25 cellular contexts compared by ENCODE assay signal in genomic region chr19:35521124-35521743, GRCh38. TPM values are rescaled to one million over a fixed set of nuclear protein-coding genes. Genes with fewer than 3 reads are reported as not detected.
A peak's percentile ranks its signal among the peaks of the same experiment; 100 is the strongest.
DNase-seq lines count a peak whose midpoint lies in the region; ATAC-seq, FAIRE-seq and TF ChIP-seq lines count a peak whose summit lies in the region.
"Had no signal": no experiment of that assay in that cellular context is flagged by ENCODE, and none has a peak within 500 bp of the region (broad histone marks: within the 10 kb centered on the region; RNA-seq: fewer than 3 reads in every experiment).

No MANE protein-coding gene starts in this region.

- no peak overlapping the region for H3K9ac ChIP-seq in H1 (replicated peaks in 1 of 4; ENCODE audit: extremely low read depth in 1 of 4, low read depth in 3 of 4, low read length in 3 of 4)

- no peak overlapping the region for H2AFZ ChIP-seq in H1 (ENCODE audit: low read length)

- TF ChIP-seq RAD21 in H1 (IDR thresholded peaks at IDR 0.05 in 1 of 2, conservative IDR thresholded peaks at IDR 0.05 in 1 of 2; ENCODE audit: low read depth in 2 of 2, low read length in 2 of 2) = 0 out of 4 replicates have a peak, but pooled peaks of 1 of the 2 experiments have one; percentile 13

- POLR2A ChIA-PET in HEK293 (lab: Yijun Ruan, JAX) (no interaction called here), H1 (lab: Charles Lee; ENCODE audit: partially characterized antibody) (interaction anchor here (0.9 to 2.7 kb wide), 5 partner anchors 8 to 27 kb away, joined by 3 to 28 read pairs (median 4); no protein-coding TSS in a partner anchor)

- no peak overlapping the region for H4K8ac ChIP-seq in H1 (ENCODE audit: extremely low read depth, insufficient read depth, low read length)

- FAIRE-seq in H1 (lab: Jason Lieb, UNC) = no peak
- FAIRE-seq: GM12891, H54 had no signal

- H3K4me2 ChIP-seq in H1 (ENCODE audit: insufficient read depth in 1 of 2, low read depth in 2 of 2, low read length in 2 of 2) = peak overlapping the region in 1 of 2 experiments; percentile 31; a peak in 1 of 4 replicates

- 0 out of 2 replicates have a peak overlapping the region, but pooled peaks have one; percentile 40 for H2BK15ac ChIP-seq in H1 (ENCODE audit: low read length)

- H3K79me1 ChIP-seq in H1 (ENCODE audit: low read depth, low read length) = no peaks in the 10 kb centered on the region; the same call in 1 of the 2 replicates

- H3K27me3 ChIP-seq in H1 (replicated peaks in 1 of 4; ENCODE audit: control insufficient read depth in 3 of 4, extremely low read depth in 1 of 4, insufficient read depth in 3 of 4, low read length in 3 of 4) = peaks cover 0 to 3% (median 0%) of the 10 kb centered on the region in 4 experiments; a peak in 2 of 7 replicates
- H3K27me3 ChIP-seq in transverse colon = no peaks in the 10 kb centered on the region

- no peak overlapping the region for H3K4me3 ChIP-seq in HEK293 (ENCODE audit: low read depth, low read length)
- no peak overlapping the region for H3K4me3 ChIP-seq in H1 (ENCODE audit: extremely low read depth in 1 of 4, insufficient read depth in 2 of 4, low read depth in 3 of 4, low read length in 4 of 4)
- H3K4me3 ChIP-seq in transverse colon = no peak overlapping the region

- no peaks in the 10 kb centered on the region for H3K79me2 ChIP-seq in H1 (ENCODE audit: control insufficient read depth in 1 of 2, insufficient read depth in 2 of 2, low read length in 2 of 2)

- no peak overlapping the region for H4K5ac ChIP-seq in H1 (ENCODE audit: insufficient read length, low read depth, low read length)

- intact Hi-C loops in transverse colon (cut with DNase I; ENCODE audit: low total_unique reads) = no loop called here

- ATAC-seq in GM18505 (IDR thresholded peaks at IDR 0.05; ENCODE audit: unreplicated experiment) = no peak
- ATAC-seq: SK-N-SH treated with all-trans-retinoic acid at 6 μM for 48 hours, T-cell had no signal

- H4K91ac ChIP-seq in H1 (replicated peaks; ENCODE audit: insufficient read length, low read length) = peak overlapping the region; percentile 62

- 68% methylated on average over 16 of the region's 16 CpGs; no CpG with 5 or more reads in 1 of the 2 experiments for WGBS in H1 (ENCODE audit: extremely low coverage in 1 of 2, insufficient coverage in 1 of 2, insufficient read length in 1 of 2, insufficient replicate concordance in 2 of 2, low coverage in 1 of 2, low lambda C conversion rate in 2 of 2, missing lambda C conversion rate in 1 of 2), 2 experiments
- 78 to 80% methylated on average over 2 to 16 of the region's 16 CpGs for WGBS in transverse colon (ENCODE audit: low coverage in 1 of 2), 2 donors

- H3K23ac ChIP-seq in H1 (ENCODE audit: insufficient read length) = no peak overlapping the region

- no peak overlapping the region for H2BK12ac ChIP-seq in H1 (ENCODE audit: low read depth, low read length)

- no peaks in the 10 kb centered on the region for H3K9me3 Mint-ChIP-seq in progenitor cell of endocrine pancreas (ENCODE audit: low read depth)
- no peaks in the 10 kb centered on the region for H3K9me3 Mint-ChIP-seq in T-helper 2 cell treated with Interferon-gamma antibody and Interleukin-4, amounts not matched to agents 5 μg/mL and 100 μg/mL, for 36 hours
- H3K9me3 Mint-ChIP-seq: T-cell had no signal

- DNase-seq in EH (ENCODE audit: low read depth) (peak; percentile 24), H1 (ENCODE audit: low read depth in 1 of 2, low spot score in 2 of 2) (no peak), progenitor cell of endocrine pancreas (ENCODE audit: low spot score, unreplicated experiment) (no peak), transverse colon (no peak)
- no peak for DNase-seq in T-helper 2 cell treated with Interferon-gamma antibody and Interleukin-4, amounts not matched to agents 5 μg/mL and 100 μg/mL, for 36 hours (ENCODE audit: low spot score)
- DNase-seq: ACHN, C1 segment of cervical spinal cord, EL, Karpas-422, NCI-H1417 treated with DMSO at 0.1 percent for 48 hours, NCI-H1930, NCI-H446, NCI-H69, OCI-M1, RPMI8226, SHP77 treated with DMSO at 0.1 percent for 48 hours, T-cell had no signal

- CTCF ChIA-PET in HEK293 (lab: Yijun Ruan, JAX) (interaction anchor here (0.9 to 6.6 kb wide), 5 partner anchors 12 to 70 kb away, joined by 3 to 86 read pairs (median 3); no protein-coding TSS in a partner anchor), H1 (lab: Charles Lee; ENCODE audit: partially characterized antibody) (interaction anchor here (1.0 to 2.0 kb wide), 4 partner anchors 9 to 27 kb away, joined by 3 to 6 read pairs (median 3); no protein-coding TSS in a partner anchor)

- TF ChIP-seq POLR2A in H1 (IDR thresholded peaks at IDR 0.05; ENCODE audit: control extremely low read depth in 1 of 2, low read depth in 2 of 2, low read length in 2 of 2) (no peak), transverse colon (IDR thresholded peaks at IDR 0.05) (no peak), GM18505 (IDR thresholded peaks at IDR 0.05; ENCODE audit: borderline replicate concordance, extremely low read depth, insufficient read depth, insufficient read length) (no peak)

- peak overlapping the region; percentile 60; the same call in 1 of the 2 replicates for H3K18ac ChIP-seq in H1 (ENCODE audit: extremely low read depth, low read length)

- H3K27ac ChIP-seq in HEK293 (ENCODE audit: extremely low read depth, low read depth, low read length) = no peak overlapping the region
- H3K27ac ChIP-seq in H1 (ENCODE audit: low read depth, low read length) = no peak overlapping the region
- H3K27ac ChIP-seq in transverse colon = no peak overlapping the region
- H3K27ac ChIP-seq: HL-60 had no signal

- H2BK5ac ChIP-seq in H1 (ENCODE audit: low read depth, low read length) = no peak overlapping the region

- peak overlapping the region; percentile 62 for H3K27ac Mint-ChIP-seq in progenitor cell of endocrine pancreas
- H3K27ac Mint-ChIP-seq in T-helper 2 cell treated with Interferon-gamma antibody and Interleukin-4, amounts not matched to agents 5 μg/mL and 100 μg/mL, for 36 hours = no peak overlapping the region
- H3K27ac Mint-ChIP-seq: T-cell had no signal

- peaks cover 3% of the 10 kb centered on the region; the same call in 1 of the 2 replicates for H3K23me2 ChIP-seq in H1 (ENCODE audit: low read depth, low read length)

- H3K4ac ChIP-seq in H1 (replicated peaks; ENCODE audit: insufficient read length, low read depth, low read length) = no peak overlapping the region

- H3K9me3 ChIP-seq in HEK293 (ENCODE audit: control insufficient read depth, insufficient read depth, low read depth, low read length) = no peaks in the 10 kb centered on the region
- H3K9me3 ChIP-seq in H1 (ENCODE audit: insufficient read depth in 2 of 2, low read depth in 1 of 2, low read length in 1 of 2) = no peaks in the 10 kb centered on the region
- no peaks in the 10 kb centered on the region for H3K9me3 ChIP-seq in transverse colon

- no peaks in the 10 kb centered on the region for H3K36me3 Mint-ChIP-seq in progenitor cell of endocrine pancreas (ENCODE audit: insufficient read depth)
- no peaks in the 10 kb centered on the region for H3K36me3 Mint-ChIP-seq in T-helper 2 cell treated with Interferon-gamma antibody and Interleukin-4, amounts not matched to agents 5 μg/mL and 100 μg/mL, for 36 hours (ENCODE audit: low read depth)
- H3K36me3 Mint-ChIP-seq: T-cell had no signal

- no peak overlapping the region for H3K56ac ChIP-seq in H1 (replicated peaks; ENCODE audit: insufficient read length, low read depth, low read length)

- TF ChIP-seq CTCF in HEK293 (tag by site-specific recombination; IDR thresholded peaks at IDR 0.05) = no peak
- TF ChIP-seq CTCF in H1 (IDR thresholded peaks at IDR 0.05; ENCODE audit: control extremely low read depth in 1 of 3, insufficient read depth in 1 of 3, low read depth in 1 of 3, low read length in 3 of 3) = no peak
- no peak for TF ChIP-seq CTCF in progenitor cell of endocrine pancreas (IDR thresholded peaks at IDR 0.05; ENCODE audit: unreplicated experiment)
- TF ChIP-seq CTCF in transverse colon (IDR thresholded peaks at IDR 0.05) = no peak

- H3K4me1 ChIP-seq in HEK293 (ENCODE audit: control insufficient read depth, insufficient read depth, low read length) = 0 out of 2 replicates have a peak, but pooled peaks cover 3% of the 10 kb centered on the region
- H3K4me1 ChIP-seq in H1 (replicated peaks in 1 of 4; ENCODE audit: control insufficient read depth in 3 of 4, insufficient read depth in 4 of 4, low read length in 3 of 4) = peaks cover 7 to 22% (median 14%) of the 10 kb centered on the region in 4 experiments
- H3K4me1 ChIP-seq in transverse colon = no peaks in the 10 kb centered on the region

- H2BK20ac ChIP-seq in H1 (ENCODE audit: low read length) = no peak overlapping the region

- peaks cover 5% of the 10 kb centered on the region for H3K4me1 Mint-ChIP-seq in progenitor cell of endocrine pancreas (ENCODE audit: low read depth)
- peaks cover 2% of the 10 kb centered on the region for H3K4me1 Mint-ChIP-seq in T-helper 2 cell treated with Interferon-gamma antibody and Interleukin-4, amounts not matched to agents 5 μg/mL and 100 μg/mL, for 36 hours (ENCODE audit: low read depth)
- H3K4me1 Mint-ChIP-seq: T-cell had no signal

- peaks cover 37% of the 10 kb centered on the region for H3K27me3 Mint-ChIP-seq in progenitor cell of endocrine pancreas
- no peaks in the 10 kb centered on the region for H3K27me3 Mint-ChIP-seq in T-helper 2 cell treated with Interferon-gamma antibody and Interleukin-4, amounts not matched to agents 5 μg/mL and 100 μg/mL, for 36 hours (ENCODE audit: low read depth)

- no peak for TF ChIP-seq EP300 in H1 (IDR thresholded peaks at IDR 0.05; ENCODE audit: borderline replicate concordance in 1 of 2, low read depth in 2 of 2, low read length in 2 of 2)
- TF ChIP-seq EP300 in transverse colon (IDR thresholded peaks at IDR 0.05; ENCODE audit: low read depth) = no peak

- H3K36me3 ChIP-seq in HEK293 (ENCODE audit: control insufficient read depth in 2 of 2, insufficient read depth in 1 of 2, low read length in 2 of 2) (no peaks in the 10 kb centered on the region; a peak in 1 of 3 replicates), H1 (ENCODE audit: control insufficient read depth in 2 of 4, insufficient read depth in 4 of 4, low read length in 3 of 4) (no peaks in the 10 kb centered on the region), transverse colon (no peaks in the 10 kb centered on the region)

- H4K20me1 ChIP-seq in H1 (replicated peaks in 1 of 2; ENCODE audit: control insufficient read depth in 1 of 2, insufficient read depth in 2 of 2, low read length in 2 of 2) = no peaks in the 10 kb centered on the region

- H2BK120ac ChIP-seq in H1 (replicated peaks; ENCODE audit: low read depth, low read length) = no peak overlapping the region

- H2AK5ac ChIP-seq in H1 (ENCODE audit: low read depth, low read length) = no peak overlapping the region

- no peak overlapping the region for H3K4me3 Mint-ChIP-seq in progenitor cell of endocrine pancreas (ENCODE audit: low read depth)
- no peak overlapping the region for H3K4me3 Mint-ChIP-seq in T-helper 2 cell treated with Interferon-gamma antibody and Interleukin-4, amounts not matched to agents 5 μg/mL and 100 μg/mL, for 36 hours
- H3K4me3 Mint-ChIP-seq: T-cell had no signal

- in situ Hi-C loops in transverse colon (cut with MboI; ENCODE audit: low pct_ligation_motif_present in 1 of 4, low pct_unique_long_range_greater_than_20kb in 1 of 4, low sequenced_read_pairs in 3 of 4) = no loop called here

- H3K14ac ChIP-seq in H1 (ENCODE audit: insufficient read length) = no peak overlapping the region

RNA-seq across cellular contexts. Expression of gene SBSN, which starts 6.9 kb away (rescaled TPM):
- total RNA-seq in H1 (2021; fragmentation: NEBNext Ultra II Directional; extraction: Animal tissue kit (Norgen Biotek cat#: 25700)) = not detected in 2 replicates
- polyA plus RNA-seq in H1 (2011; rRNA removed) = not detected in 2 replicates
- not detected for polyA plus RNA-seq in H1 (2011; cell fraction: cytosol; rRNA removed)
- polyA plus RNA-seq in H1 (2011; cell fraction: nucleus; rRNA removed) = not detected
- 0.28 TPM in 1 of 4 replicates, not detected in the others for polyA plus RNA-seq in H1 (2012, experiment 1 of 2)
- 0.16 TPM for polyA plus RNA-seq in H1 (2012, experiment 2 of 2)
- polyA plus RNA-seq in H1 (2013, experiment 1 of 2) = not detected
- polyA plus RNA-seq in H1 (2013, experiment 2 of 2) = not detected
- polyA minus RNA-seq in H1 (2011; rRNA and poly(A)+ RNA removed) = not detected in 2 replicates
- not detected for polyA minus RNA-seq in H1 (2011; cell fraction: cytosol; rRNA and poly(A)+ RNA removed)
- not detected for polyA minus RNA-seq in H1 (2011; cell fraction: nucleus; rRNA and poly(A)+ RNA removed)
- total RNA-seq in progenitor cell of endocrine pancreas (0.16 and 0.24 TPM in 2 replicates), transverse colon (not detected)
- total RNA-seq: MCF 10A had no signal

RNA-seq across cellular contexts. Expression of gene DMKN, which starts 7.8 kb away (rescaled TPM):
- total RNA-seq in H1 (2021; fragmentation: NEBNext Ultra II Directional; extraction: Animal tissue kit (Norgen Biotek cat#: 25700)) = 286 and 290 TPM in 2 replicates
- polyA plus RNA-seq in H1 (2011; rRNA removed) = 330 and 379 TPM in 2 replicates
- polyA plus RNA-seq in H1 (2011; cell fraction: cytosol; rRNA removed) = 305 TPM
- 394 TPM for polyA plus RNA-seq in H1 (2011; cell fraction: nucleus; rRNA removed)
- polyA plus RNA-seq in H1 (2012, experiment 1 of 2) = 348 to 373 TPM (median 354 TPM) in 4 replicates
- 1,001 TPM for polyA plus RNA-seq in H1 (2012, experiment 2 of 2)
- polyA plus RNA-seq in H1 (2013, experiment 1 of 2) = 537 TPM
- polyA plus RNA-seq in H1 (2013, experiment 2 of 2) = 545 TPM
- 79.4 and 88.8 TPM in 2 replicates for polyA minus RNA-seq in H1 (2011; rRNA and poly(A)+ RNA removed)
- polyA minus RNA-seq in H1 (2011; cell fraction: cytosol; rRNA and poly(A)+ RNA removed) = 91.4 TPM
- 108 TPM for polyA minus RNA-seq in H1 (2011; cell fraction: nucleus; rRNA and poly(A)+ RNA removed)
- total RNA-seq in progenitor cell of endocrine pancreas (201 and 213 TPM in 2 replicates), transverse colon (10 to 100 TPM in 2 of 4 donors, 1 to 10 TPM in 2; 2.7 to 18.1 (median 10.0) TPM)

RNA-seq across cellular contexts. Expression of gene GAPDHS, which starts 12.0 kb away (rescaled TPM):
- total RNA-seq in H1 (2021; fragmentation: NEBNext Ultra II Directional; extraction: Animal tissue kit (Norgen Biotek cat#: 25700)) = not detected in 2 replicates
- 0.26 and 0.47 TPM in 2 replicates for polyA plus RNA-seq in H1 (2011; rRNA removed)
- polyA plus RNA-seq in H1 (2011; cell fraction: cytosol; rRNA removed) = 0.44 TPM
- polyA plus RNA-seq in H1 (2011; cell fraction: nucleus; rRNA removed) = 0.44 TPM
- polyA plus RNA-seq in H1 (2012, experiment 1 of 2) = 0.12 to 0.39 TPM (median 0.20 TPM) in 3 of 4 replicates, not detected in the other
- polyA plus RNA-seq in H1 (2012, experiment 2 of 2) = 0.14 TPM
- polyA plus RNA-seq in H1 (2013, experiment 1 of 2) = 0.06 TPM
- not detected for polyA plus RNA-seq in H1 (2013, experiment 2 of 2)
- polyA minus RNA-seq in H1 (2011; rRNA and poly(A)+ RNA removed) = 0.15 TPM in 1 of 2 replicates, not detected in the other
- polyA minus RNA-seq in H1 (2011; cell fraction: cytosol; rRNA and poly(A)+ RNA removed) = not detected
- not detected for polyA minus RNA-seq in H1 (2011; cell fraction: nucleus; rRNA and poly(A)+ RNA removed)
- total RNA-seq in progenitor cell of endocrine pancreas (not detected in 2 replicates), transverse colon (not detected)
- total RNA-seq: HT1080, MCF 10A, T-cell had no signal

RNA-seq across cellular contexts. Expression of gene TMEM147, which starts 24.2 kb away (rescaled TPM):
- total RNA-seq in H1 (2021; fragmentation: NEBNext Ultra II Directional; extraction: Animal tissue kit (Norgen Biotek cat#: 25700)) = 157 and 159 TPM in 2 replicates
- polyA plus RNA-seq in H1 (2011; rRNA removed) = 372 and 418 TPM in 2 replicates
- polyA plus RNA-seq in H1 (2011; cell fraction: cytosol; rRNA removed) = 257 TPM
- 316 TPM for polyA plus RNA-seq in H1 (2011; cell fraction: nucleus; rRNA removed)
- polyA plus RNA-seq in H1 (2012, experiment 1 of 2) = 210 to 273 TPM (median 258 TPM) in 4 replicates
- polyA plus RNA-seq in H1 (2012, experiment 2 of 2) = 369 TPM
- 172 TPM for polyA plus RNA-seq in H1 (2013, experiment 1 of 2)
- 215 TPM for polyA plus RNA-seq in H1 (2013, experiment 2 of 2)
- 274 and 284 TPM in 2 replicates for polyA minus RNA-seq in H1 (2011; rRNA and poly(A)+ RNA removed)
- 109 TPM for polyA minus RNA-seq in H1 (2011; cell fraction: cytosol; rRNA and poly(A)+ RNA removed)
- 72.1 TPM for polyA minus RNA-seq in H1 (2011; cell fraction: nucleus; rRNA and poly(A)+ RNA removed)
- total RNA-seq in progenitor cell of endocrine pancreas (94.2 and 95.2 TPM in 2 replicates), transverse colon (10 to 100 TPM; 29.5 to 77.0 (median 54.0) TPM)

RNA-seq across cellular contexts. Expression of gene KRTDAP, which starts 31.0 kb away (rescaled TPM):
- 0.69 and 1.0 TPM in 2 replicates for total RNA-seq in H1 (2021; fragmentation: NEBNext Ultra II Directional; extraction: Animal tissue kit (Norgen Biotek cat#: 25700))
- polyA plus RNA-seq in H1 (2011; rRNA removed) = 0.88 and 1.1 TPM in 2 replicates
- polyA plus RNA-seq in H1 (2011; cell fraction: cytosol; rRNA removed) = 0.98 TPM
- polyA plus RNA-seq in H1 (2011; cell fraction: nucleus; rRNA removed) = 3.1 TPM
- 2.0 to 3.7 TPM (median 2.1 TPM) in 4 replicates for polyA plus RNA-seq in H1 (2012, experiment 1 of 2)
- not detected for polyA plus RNA-seq in H1 (2012, experiment 2 of 2)
- 2.6 TPM for polyA plus RNA-seq in H1 (2013, experiment 1 of 2)
- 3.4 TPM for polyA plus RNA-seq in H1 (2013, experiment 2 of 2)
- polyA minus RNA-seq in H1 (2011; rRNA and poly(A)+ RNA removed) = 1.1 TPM in 1 of 2 replicates, not detected in the other
- not detected for polyA minus RNA-seq in H1 (2011; cell fraction: cytosol; rRNA and poly(A)+ RNA removed)
- not detected for polyA minus RNA-seq in H1 (2011; cell fraction: nucleus; rRNA and poly(A)+ RNA removed)
- total RNA-seq in progenitor cell of endocrine pancreas (1.6 and 4.8 TPM in 2 replicates), transverse colon (not detected)
- total RNA-seq: HT1080, MCF 10A, T-cell had no signal

Comparison
In these comparisons a context has a peak if more than half of its experiments do, and no peak if none do; other contexts are left out.
1. RNA of gene DMKN, which starts 7.8 kb away (total RNA-seq): 286 to 290 TPM in H1 and 201 to 213 TPM in progenitor cell of endocrine pancreas; 2.7 to 18.1 TPM in transverse colon; every median in the first group is over 10 times any median in the second.